In the genomic region with DNA sequence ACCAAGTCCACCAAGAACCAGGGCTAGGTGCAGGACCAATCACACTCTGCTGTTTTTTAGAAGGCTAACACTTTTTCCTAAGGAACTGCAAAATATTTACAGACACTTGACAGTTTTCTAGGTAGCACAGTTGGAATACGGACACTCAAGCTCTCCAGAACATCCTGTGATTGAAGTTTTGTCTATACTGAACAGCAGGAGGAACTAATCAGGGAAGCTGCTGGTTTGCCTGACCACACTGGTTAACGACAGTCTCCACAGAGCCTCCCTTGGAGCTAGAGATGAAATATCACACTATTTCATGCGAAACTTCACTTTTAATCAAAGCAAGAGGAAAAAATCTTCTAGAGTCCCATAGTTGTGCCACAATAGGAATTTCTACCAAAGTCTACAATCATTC, we compare ENCODE assay signal across 19 cellular contexts.
DNase-seq lines count a peak whose midpoint lies in the region; ATAC-seq and TF ChIP-seq lines count a peak whose summit lies in the region.
"Had no signal": no experiment of that assay in that cellular context is flagged by ENCODE, and none has a peak within 500 bp of the region (broad histone marks: within the 10 kb centered on the region; RNA-seq: fewer than 3 reads in every experiment).

No MANE protein-coding gene starts in this region.

- no peak overlapping the region for H3K4me3 Mint-ChIP-seq in CD4-positive, alpha-beta T cell
- no peak overlapping the region for H3K4me3 Mint-ChIP-seq in T-helper 2 cell treated with Interferon-gamma antibody and Interleukin-4, amounts not matched to agents 5 μg/mL and 100 μg/mL, for 36 hours
- H3K4me3 Mint-ChIP-seq: activated naive CD8-positive, alpha-beta T cell treated with anti-CD3 and anti-CD28 coated beads, Interleukin-2, amount 10 ng/mL, durations not matched to agents 7 days and 5 days; B cell; stimulated activated naive CD8-positive, alpha-beta T cell treated with anti-CD3 and anti-CD28 coated beads, Interleukin-15, amount 100 ng/mL, for 72 hours had no signal

- H3K36me3 Mint-ChIP-seq in CD4-positive, alpha-beta T cell (ENCODE audit: low read depth) = peaks cover 1% of the 10 kb centered on the region
- no peaks in the 10 kb centered on the region for H3K36me3 Mint-ChIP-seq in T-helper 2 cell treated with Interferon-gamma antibody and Interleukin-4, amounts not matched to agents 5 μg/mL and 100 μg/mL, for 36 hours (ENCODE audit: low read depth)
- H3K36me3 Mint-ChIP-seq: activated naive CD8-positive, alpha-beta T cell treated with anti-CD3 and anti-CD28 coated beads, Interleukin-2, amount 10 ng/mL, durations not matched to agents 7 days and 5 days had no signal

- no peaks in the 10 kb centered on the region for H3K9me2 ChIP-seq in MM.1S (replicated peaks; ENCODE audit: insufficient read depth, low read length)
- H3K9me2 ChIP-seq in neural cell (ENCODE audit: insufficient read depth, low read length) = no peaks in the 10 kb centered on the region

- H3K36me3 ChIP-seq in MM.1S (replicated peaks; ENCODE audit: insufficient read depth, low read length) = no peaks in the 10 kb centered on the region
- no peaks in the 10 kb centered on the region for H3K36me3 ChIP-seq in WERI-Rb-1
- no peaks in the 10 kb centered on the region for H3K36me3 ChIP-seq in neural cell (ENCODE audit: insufficient read depth, low read length)

- no peaks in the 10 kb centered on the region for H3K27me3 ChIP-seq in CD4-positive, alpha-beta T cell (ENCODE audit: control insufficient read depth, insufficient read depth, low read length)
- H3K27me3 ChIP-seq in MM.1S (replicated peaks; ENCODE audit: insufficient read depth, low read length) (no peaks in the 10 kb centered on the region), WERI-Rb-1 (ENCODE audit: insufficient read depth, low read depth, severe bottlenecking) (no peaks in the 10 kb centered on the region), neural cell (ENCODE audit: insufficient read depth, low read depth, low read length) (no peaks in the 10 kb centered on the region)
- H3K27me3 ChIP-seq: foreskin keratinocyte had no signal

- H4K20me1 ChIP-seq in MM.1S (ENCODE audit: insufficient read depth, low read length) (no peaks in the 10 kb centered on the region), neural cell (ENCODE audit: insufficient read depth) (no peaks in the 10 kb centered on the region)

- no peak overlapping the region for H3K4me3 ChIP-seq in MM.1S (ENCODE audit: low read length)
- no peak overlapping the region for H3K4me3 ChIP-seq in WERI-Rb-1 (ENCODE audit: low read depth, low read length)
- no peak overlapping the region for H3K4me3 ChIP-seq in neural cell (ENCODE audit: low read length)

- POLR2A ChIA-PET in CD4-positive, alpha-beta T cell (lab: Charles Lee) = no interaction called here

- H2AFZ ChIP-seq in MM.1S (ENCODE audit: low read length) (0 out of 2 replicates have a peak overlapping the region, but pooled peaks have one; percentile 37), neural cell (ENCODE audit: low read depth, low read length) (no peak overlapping the region)

- H3K9me3 ChIP-seq in CD4-positive, alpha-beta T cell (ENCODE audit: control insufficient read depth, low read length) = no peaks in the 10 kb centered on the region
- H3K9me3 ChIP-seq in MM.1S (replicated peaks; ENCODE audit: insufficient read depth, low read length) (no peaks in the 10 kb centered on the region), WERI-Rb-1 (ENCODE audit: severe bottlenecking) (no peaks in the 10 kb centered on the region), neural cell (ENCODE audit: low read length) (no peaks in the 10 kb centered on the region)

- peaks cover 33% of the 10 kb centered on the region for H3K4me1 ChIP-seq in MM.1S (ENCODE audit: low read length)
- H3K4me1 ChIP-seq: foreskin keratinocyte had no signal

- H3K9ac ChIP-seq in MM.1S (ENCODE audit: low read length) (no peak overlapping the region), neural cell (ENCODE audit: low read length) (no peak overlapping the region)

- H3F3A ChIP-seq in MM.1S (ENCODE audit: insufficient read depth, low read length) (peaks cover 11% of the 10 kb centered on the region), neural cell (ENCODE audit: insufficient read depth, low read length, poor library complexity, severe bottlenecking) (peaks cover 18% of the 10 kb centered on the region)

- TF ChIP-seq EP300 in neural cell (conservative IDR thresholded peaks at IDR 0.05; ENCODE audit: poor library complexity, severe bottlenecking) = no peak

- no peak for TF ChIP-seq CTCF in CD4-positive, alpha-beta T cell (IDR thresholded peaks at IDR 0.05)
- TF ChIP-seq CTCF in MM.1S (IDR thresholded peaks at IDR 0.05; ENCODE audit: low read length) (no peak), WERI-Rb-1 (IDR thresholded peaks at IDR 0.05; ENCODE audit: low read depth, low read length) (no peak), neural cell (IDR thresholded peaks at IDR 0.05; ENCODE audit: poor library complexity, severe bottlenecking) (no peak), GM13977 (IDR thresholded peaks at IDR 0.05; ENCODE audit: extremely low read depth, insufficient read depth, missing control alignments) (no peak)

- peaks cover 1% of the 10 kb centered on the region for H3K9me3 Mint-ChIP-seq in CD4-positive, alpha-beta T cell
- H3K9me3 Mint-ChIP-seq in T-helper 2 cell treated with Interferon-gamma antibody and Interleukin-4, amounts not matched to agents 5 μg/mL and 100 μg/mL, for 36 hours = no peaks in the 10 kb centered on the region
- H3K9me3 Mint-ChIP-seq: activated naive CD8-positive, alpha-beta T cell treated with anti-CD3 and anti-CD28 coated beads, Interleukin-2, amount 10 ng/mL, durations not matched to agents 7 days and 5 days had no signal

- H3K27ac Mint-ChIP-seq in CD4-positive, alpha-beta T cell = peak overlapping the region; percentile 64
- H3K27ac Mint-ChIP-seq in T-helper 2 cell treated with Interferon-gamma antibody and Interleukin-4, amounts not matched to agents 5 μg/mL and 100 μg/mL, for 36 hours = no peak overlapping the region
- H3K27ac Mint-ChIP-seq: activated naive CD8-positive, alpha-beta T cell treated with anti-CD3 and anti-CD28 coated beads, Interleukin-2, amount 10 ng/mL, durations not matched to agents 7 days and 5 days; B cell; stimulated activated naive CD8-positive, alpha-beta T cell treated with anti-CD3 and anti-CD28 coated beads, Interleukin-15, amount 100 ng/mL, for 72 hours had no signal

- CTCF ChIA-PET in CD4-positive, alpha-beta T cell (lab: Charles Lee) = no interaction called here

- no peak for DNase-seq in CD4-positive, alpha-beta T cell
- DNase-seq in MM.1S (no peak), WERI-Rb-1 (no peak), GM13977 (ENCODE audit: low spot score) (no peak)
- DNase-seq in T-helper 2 cell treated with Interferon-gamma antibody and Interleukin-4, amounts not matched to agents 5 μg/mL and 100 μg/mL, for 36 hours (ENCODE audit: low spot score) = no peak
- DNase-seq: activated CD4-positive, alpha-beta T cell treated with anti-CD3 and anti-CD28 coated beads, Interleukin-2, amount 50 U/mL, for 4 hours; activated naive CD8-positive, alpha-beta T cell treated with anti-CD3 and anti-CD28 coated beads, Interleukin-2, amount 10 ng/mL, durations not matched to agents 7 days and 5 days; activated T-cell treated with anti-CD3 and anti-CD28 coated beads, Interleukin-2, amount 50 U/mL, for 48 hours; central memory CD4-positive, alpha-beta T cell; foreskin keratinocyte; NK-92 treated with Interleukin-12 subunit alpha and Interleukin-12 subunit beta, amount 100 ng/mL, for 24 hours; Right ventricle myocardium superior; stimulated activated CD4-positive, alpha-beta T cell treated with anti-CD3 and anti-CD28 coated beads, Interleukin-15, amount 100 ng/mL, for 24 hours; stimulated activated naive CD8-positive, alpha-beta T cell treated with anti-CD3 and anti-CD28 coated beads, Interleukin-15, amount 100 ng/mL, for 72 hours; T1000 had no signal

- no peak for ATAC-seq in CD4-positive, alpha-beta T cell (ENCODE audit: poor library complexity)
- ATAC-seq in HG03520 (IDR thresholded peaks at IDR 0.05; ENCODE audit: unreplicated experiment) (no peak), GM19463 (IDR thresholded peaks at IDR 0.05; ENCODE audit: unreplicated experiment) (no peak)
- ATAC-seq: foreskin keratinocyte had no signal

- in situ Hi-C loops in GM13977 (cut with MboI; ENCODE audit: low pct_unique_long_range_greater_than_20kb, low sequenced_read_pairs, unreplicated experiment) = no loop called here

- H3K27ac ChIP-seq in CD4-positive, alpha-beta T cell (ENCODE audit: low read depth, low read length) = no peak overlapping the region
- H3K27ac ChIP-seq in MM.1S (ENCODE audit: low read length) = no peak overlapping the region
- H3K27ac ChIP-seq in WERI-Rb-1 = peak overlapping the region; percentile 69
- peak overlapping the region; percentile 96 for H3K27ac ChIP-seq in neural cell (ENCODE audit: low read length)
- H3K27ac ChIP-seq: foreskin keratinocyte had no signal

- H3K79me2 ChIP-seq in MM.1S (ENCODE audit: low read length) = no peaks in the 10 kb centered on the region
- no peaks in the 10 kb centered on the region for H3K79me2 ChIP-seq in neural cell (replicated peaks; ENCODE audit: insufficient read depth, low read length)

- no peak for TF ChIP-seq RAD21 in neural cell (conservative IDR thresholded peaks at IDR 0.05)

- H3K4me2 ChIP-seq in MM.1S (ENCODE audit: low read depth, low read length) (no peak overlapping the region), neural cell (ENCODE audit: low read length) (no peak overlapping the region)

- H3K4me1 Mint-ChIP-seq in CD4-positive, alpha-beta T cell (ENCODE audit: low read depth) = peaks cover 52% of the 10 kb centered on the region
- H3K4me1 Mint-ChIP-seq in T-helper 2 cell treated with Interferon-gamma antibody and Interleukin-4, amounts not matched to agents 5 μg/mL and 100 μg/mL, for 36 hours (ENCODE audit: low read depth) = peaks cover 16% of the 10 kb centered on the region

- H3K27me3 Mint-ChIP-seq in CD4-positive, alpha-beta T cell = no peaks in the 10 kb centered on the region
- no peaks in the 10 kb centered on the region for H3K27me3 Mint-ChIP-seq in T-helper 2 cell treated with Interferon-gamma antibody and Interleukin-4, amounts not matched to agents 5 μg/mL and 100 μg/mL, for 36 hours (ENCODE audit: low read depth)
- H3K27me3 Mint-ChIP-seq: activated naive CD8-positive, alpha-beta T cell treated with anti-CD3 and anti-CD28 coated beads, Interleukin-2, amount 10 ng/mL, durations not matched to agents 7 days and 5 days; stimulated activated naive CD8-positive, alpha-beta T cell treated with anti-CD3 and anti-CD28 coated beads, Interleukin-15, amount 100 ng/mL, for 72 hours had no signal

- intact Hi-C loops in CD4-positive, alpha-beta T cell (cut with DNase I, micrococcal nuclease) = loop anchor here in 1 of 2 experiments (10.0 kb wide), 1 partner anchor 82 kb away; no protein-coding TSS in a partner anchor

TF ChIP-seq in neural cell, 6 proteins besides CTCF, POLR2A, EP300 and RAD21 (continues in another document):
- TF ChIP-seq MXI1 (conservative IDR thresholded peaks at IDR 0.05; ENCODE audit: poor library complexity, severe bottlenecking) (no peak), EZH2 (IDR thresholded peaks at IDR 0.05; ENCODE audit: borderline replicate concordance, insufficient read depth, low read length, poor library complexity, severe bottlenecking) (no peak), SMC3 (conservative IDR thresholded peaks at IDR 0.05; ENCODE audit: poor library complexity) (no peak), TAF1 (IDR thresholded peaks at IDR 0.05; ENCODE audit: low read depth) (no peak)

Comparison
In these comparisons a context has a peak if more than half of its experiments do, and no peak if none do; other contexts are left out.
1. H3K27ac ChIP-seq: peak in WERI-Rb-1 (single experiment) and neural cell (single experiment); none in CD4-positive, alpha-beta T cell (single experiment) and MM.1S (single experiment).